29 cellular contexts compared by ENCODE assay signal in the genomic region with DNA sequence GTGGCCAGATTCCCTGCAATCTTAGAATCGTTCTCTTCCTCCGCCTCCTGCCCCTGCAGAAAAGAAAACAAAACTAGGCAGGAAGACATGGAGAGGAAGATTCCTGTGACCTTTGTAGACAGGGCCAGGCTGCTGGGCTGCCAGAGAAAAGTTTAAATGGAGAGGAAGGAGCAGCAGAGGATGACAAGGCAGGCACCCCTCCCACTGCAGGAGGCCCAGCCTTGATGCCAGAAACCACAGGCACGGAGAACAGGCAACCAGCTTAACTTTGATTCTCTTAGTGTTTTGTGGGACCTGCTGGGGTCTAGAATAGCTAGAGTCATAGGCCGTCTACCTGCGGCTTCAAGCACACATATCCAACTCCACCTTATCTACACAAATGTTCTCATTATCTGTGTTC.
"Had no signal": no experiment of that assay in that cellular context is flagged by ENCODE, and none has a peak within 500 bp of the region (broad histone marks: within the 10 kb centered on the region; RNA-seq: fewer than 3 reads in every experiment).

No MANE protein-coding gene starts in this region.

- DNase-seq: activated B cell treated with CpG ODN at 0.5 μM for 24 hours; activated CD4-positive, alpha-beta T cell treated with anti-CD3 and anti-CD28 coated beads for 48 hours; activated CD4-positive, alpha-beta T cell treated with anti-CD3 and anti-CD28 coated beads, Interleukin-2, amount 50 U/mL, for 1 hour; activated CD4-positive, alpha-beta T cell treated with anti-CD3 and anti-CD28 coated beads, Interleukin-2, amount 50 U/mL, for 48 hours; activated CD8-positive, alpha-beta memory T cell treated with anti-CD3 and anti-CD28 coated beads for 24 hours; activated CD8-positive, alpha-beta T cell treated with anti-CD3 and anti-CD28 coated beads for 36 hours; activated effector memory CD4-positive, alpha-beta T cell treated with Interleukin-2 at 50 U/mL for 16 hours; activated gamma-delta T cell treated with Interleukin-2 at 50 U/mL for 16 hours; activated naive CD4-positive, alpha-beta T cell treated with anti-CD3 and anti-CD28 coated beads for 36 hours; activated naive CD8-positive, alpha-beta T cell treated with anti-CD3 and anti-CD28 coated beads for 36 hours; activated naive CD8-positive, alpha-beta T cell treated with anti-CD3 and anti-CD28 coated beads, Interleukin-2, amount 50 U/mL, for 24 hours; activated T-cell treated with anti-CD3 and anti-CD28 coated beads, Interleukin-2, amount 50 U/mL, for 4 hours; adrenal gland; amygdala; brain microvascular endothelial cell; dorsolateral prefrontal cortex; effector memory CD8-positive, alpha-beta T cell; foreskin melanocyte; heart right ventricle; T-helper 1 cell; T-helper 17 cell; T1000; WERI-Rb-1 had no signal

- H3K36me3 ChIP-seq: adrenal gland, ascending aorta, brain microvascular endothelial cell, gastroesophageal sphincter, heart right ventricle, WERI-Rb-1 had no signal

- H3K9me3 ChIP-seq: adrenal gland, ascending aorta, gastroesophageal sphincter, heart right ventricle had no signal

- H3K27ac ChIP-seq: adrenal gland, ascending aorta, brain microvascular endothelial cell, coronary artery, dorsolateral prefrontal cortex, epithelial cell of prostate, gastroesophageal sphincter, heart right ventricle, WERI-Rb-1 had no signal

- ATAC-seq: activated CD4-positive, CD25-positive, alpha-beta regulatory T cell treated with anti-CD3 and anti-CD28 coated beads, Interleukin-2, amount 50 U/mL, for 24 hours; activated CD8-positive, alpha-beta T cell treated with anti-CD3 and anti-CD28 coated beads for 36 hours; activated naive CD8-positive, alpha-beta T cell treated with anti-CD3 and anti-CD28 coated beads, Interleukin-2, amount 50 U/mL, for 24 hours; activated T-cell treated with anti-CD3 and anti-CD28 coated beads, Interleukin-2, amount 50 U/mL, for 4 hours; activated T-helper 17 cell treated with anti-CD3 and anti-CD28 coated beads, Interleukin-2, amount 50 U/mL, for 72 hours; effector memory CD8-positive, alpha-beta T cell; gastroesophageal sphincter; heart right ventricle; T-helper 17 cell had no signal

- H3K4me1 ChIP-seq: adrenal gland, ascending aorta, gastroesophageal sphincter, heart right ventricle had no signal

- H3K27me3 ChIP-seq: adrenal gland, ascending aorta, brain microvascular endothelial cell, dorsolateral prefrontal cortex, gastroesophageal sphincter had no signal

- H3K4me3 ChIP-seq: adrenal gland, ascending aorta, coronary artery, dorsolateral prefrontal cortex, gastroesophageal sphincter, heart right ventricle had no signal
